In genomic region chr3:101695779-101696372, GRCh38 we compare ENCODE assay signal across 9 cellular contexts. TPM values are rescaled to one million over a fixed set of nuclear protein-coding genes. Genes with fewer than 3 reads are reported as not detected.
DNase-seq lines count a peak whose midpoint lies in the region; ATAC-seq and TF ChIP-seq lines count a peak whose summit lies in the region.
"Had no signal": no experiment of that assay in that cellular context is flagged by ENCODE, and none has a peak within 500 bp of the region (broad histone marks: within the 10 kb centered on the region; RNA-seq: fewer than 3 reads in every experiment).

No MANE protein-coding gene starts in this region.

- peak; percentile 89 for TF ChIP-seq CTCF in glutamatergic neuron (IDR thresholded peaks at IDR 0.05; ENCODE audit: partially characterized antibody, unreplicated experiment)

- no peak overlapping the region for H3K27ac Mint-ChIP-seq in activated CD8-positive, alpha-beta memory T cell treated with anti-CD3 and anti-CD28 coated beads, Interleukin-2, amount 10 ng/mL, durations not matched to agents 7 days and 5 days
- H3K27ac Mint-ChIP-seq in glutamatergic neuron (ENCODE audit: unreplicated experiment), result no peak overlapping the region

- CTCF ChIA-PET in activated CD8-positive, alpha-beta memory T cell treated with anti-CD3 and anti-CD28 coated beads, Interleukin-2, amount 10 ng/mL, durations not matched to agents 7 days and 5 days (lab: Charles Lee), result interaction anchor here (0.7 to 2.3 kb wide), 5 partner anchors 12 to 132 kb away, joined by 3 to 6 read pairs (median 3); partner anchors contain the start of genes CEP97 and NXPE3

- peak; percentile 19 for DNase-seq in activated CD8-positive, alpha-beta memory T cell treated with anti-CD3 and anti-CD28 coated beads, Interleukin-2, amount 50 U/mL, for 1 hour (ENCODE audit: extremely low read depth)
- no peak for DNase-seq in activated CD8-positive, alpha-beta memory T cell treated with anti-CD3 and anti-CD28 coated beads, Interleukin-2, amount 10 ng/mL, durations not matched to agents 7 days and 5 days
- DNase-seq in SW480 (ENCODE audit: low spot score) (peak; percentile 28), glutamatergic neuron (no peak), stromal cell of bone marrow (ENCODE audit: low read depth) (peak; percentile 44), islet precursor cell (no peak), NCI-H1694 treated with DMSO at 0.1 percent for 48 hours (lab: John Stamatoyannopoulos, UW) (no peak), Kasumi-1 (lab: John Stamatoyannopoulos, UW) (no peak)

- no peaks in the 10 kb centered on the region for H3K27me3 Mint-ChIP-seq in activated CD8-positive, alpha-beta memory T cell treated with anti-CD3 and anti-CD28 coated beads, Interleukin-2, amount 10 ng/mL, durations not matched to agents 7 days and 5 days
- no peaks in the 10 kb centered on the region for H3K27me3 Mint-ChIP-seq in glutamatergic neuron (ENCODE audit: unreplicated experiment)
- H3K27me3 Mint-ChIP-seq: activated naive CD4-positive, alpha-beta T cell treated with anti-CD3 and anti-CD28 coated beads, Interleukin-2, amount 50 U/mL, for 24 hours had no signal

- peaks cover 6% of the 10 kb centered on the region for H3K4me1 Mint-ChIP-seq in activated CD8-positive, alpha-beta memory T cell treated with anti-CD3 and anti-CD28 coated beads, Interleukin-2, amount 10 ng/mL, durations not matched to agents 7 days and 5 days
- peaks cover 17% of the 10 kb centered on the region for H3K4me1 Mint-ChIP-seq in glutamatergic neuron (ENCODE audit: low read depth, unreplicated experiment)

- no peaks in the 10 kb centered on the region for H3K9me3 Mint-ChIP-seq in activated CD8-positive, alpha-beta memory T cell treated with anti-CD3 and anti-CD28 coated beads, Interleukin-2, amount 10 ng/mL, durations not matched to agents 7 days and 5 days (ENCODE audit: low read depth)
- peaks cover 3% of the 10 kb centered on the region for H3K9me3 Mint-ChIP-seq in glutamatergic neuron (ENCODE audit: unreplicated experiment)
- H3K9me3 Mint-ChIP-seq: activated naive CD4-positive, alpha-beta T cell treated with anti-CD3 and anti-CD28 coated beads, Interleukin-2, amount 50 U/mL, for 24 hours had no signal

- H3K36me3 Mint-ChIP-seq in activated CD8-positive, alpha-beta memory T cell treated with anti-CD3 and anti-CD28 coated beads, Interleukin-2, amount 10 ng/mL, durations not matched to agents 7 days and 5 days, result no peaks in the 10 kb centered on the region
- H3K36me3 Mint-ChIP-seq in glutamatergic neuron (ENCODE audit: unreplicated experiment), result no peaks in the 10 kb centered on the region
- H3K36me3 Mint-ChIP-seq: activated naive CD4-positive, alpha-beta T cell treated with anti-CD3 and anti-CD28 coated beads, Interleukin-2, amount 50 U/mL, for 24 hours had no signal

- ATAC-seq in activated CD8-positive, alpha-beta memory T cell treated with anti-CD3 and anti-CD28 coated beads, Interleukin-2, amount 10 ng/mL, durations not matched to agents 7 days and 5 days, result no peak

- no peak overlapping the region for H3K4me3 Mint-ChIP-seq in activated CD8-positive, alpha-beta memory T cell treated with anti-CD3 and anti-CD28 coated beads, Interleukin-2, amount 10 ng/mL, durations not matched to agents 7 days and 5 days
- no peak overlapping the region for H3K4me3 Mint-ChIP-seq in glutamatergic neuron (ENCODE audit: unreplicated experiment)
- H3K4me3 Mint-ChIP-seq: activated naive CD4-positive, alpha-beta T cell treated with anti-CD3 and anti-CD28 coated beads, Interleukin-2, amount 50 U/mL, for 24 hours had no signal

RNA-seq across cellular contexts. Expression of gene RPL24, which starts 9.4 kb away (rescaled TPM):
- total RNA-seq in activated CD8-positive, alpha-beta memory T cell treated with anti-CD3 and anti-CD28 coated beads, Interleukin-2, amount 10 ng/mL, durations not matched to agents 7 days and 5 days, result 1,000 to 10,000 TPM in 1 of 2 experiments, 100 to 1,000 TPM in 1; 941 to 1,094 TPM
- 864 TPM for total RNA-seq in glutamatergic neuron (ENCODE audit: unreplicated experiment)

RNA-seq across cellular contexts. Expression of gene ZBTB11, which starts 18.9 kb away (rescaled TPM):
- 10 to 100 TPM; 30.3 to 31.3 TPM for total RNA-seq in activated CD8-positive, alpha-beta memory T cell treated with anti-CD3 and anti-CD28 coated beads, Interleukin-2, amount 10 ng/mL, durations not matched to agents 7 days and 5 days
- 15.7 TPM for total RNA-seq in glutamatergic neuron (ENCODE audit: unreplicated experiment)

RNA-seq across cellular contexts. Expression of gene CEP97, which starts 28.5 kb away (rescaled TPM):
- 10 to 100 TPM; 22.5 TPM for total RNA-seq in activated CD8-positive, alpha-beta memory T cell treated with anti-CD3 and anti-CD28 coated beads, Interleukin-2, amount 10 ng/mL, durations not matched to agents 7 days and 5 days
- 25.1 TPM for total RNA-seq in glutamatergic neuron (ENCODE audit: unreplicated experiment)

Comparison
In these comparisons a context has a peak if more than half of its experiments do, and no peak if none do; other contexts are left out.
1. DNase-seq: peak in activated CD8-positive, alpha-beta memory T cell treated with anti-CD3 and anti-CD28 coated beads, Interleukin-2, amount 50 U/mL, for 1 hour (single experiment), SW480 (single experiment) and stromal cell of bone marrow (single experiment); none in activated CD8-positive, alpha-beta memory T cell treated with anti-CD3 and anti-CD28 coated beads, Interleukin-2, amount 10 ng/mL, durations not matched to agents 7 days and 5 days (single experiment), glutamatergic neuron (single experiment), islet precursor cell (single experiment), NCI-H1694 treated with DMSO at 0.1 percent for 48 hours (single experiment) and Kasumi-1 (0 of 2).